21 cellular contexts compared by ENCODE assay signal in the genomic region with DNA sequence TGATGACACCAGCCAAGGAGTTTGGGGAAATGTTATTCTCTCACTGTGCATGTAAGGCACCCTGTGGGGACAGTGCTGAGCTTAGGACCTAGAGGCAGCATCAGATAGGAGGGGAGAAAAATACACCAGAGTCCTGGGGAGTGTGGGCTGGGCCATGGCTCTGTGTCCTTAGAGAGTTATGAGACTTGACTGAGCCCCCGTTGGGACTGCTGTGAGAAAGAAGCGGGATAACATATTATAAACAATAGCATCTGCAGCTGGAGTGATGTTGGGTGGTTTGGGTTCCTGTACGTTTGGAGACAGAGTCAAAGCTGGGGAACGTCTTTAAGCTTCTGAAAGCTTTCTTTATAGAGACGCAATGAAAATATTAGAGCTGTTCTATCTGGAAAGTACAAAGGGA.
DNase-seq lines count a peak whose midpoint lies in the region; ATAC-seq and TF ChIP-seq lines count a peak whose summit lies in the region.
"Had no signal": no experiment of that assay in that cellular context is flagged by ENCODE, and none has a peak within 500 bp of the region (broad histone marks: within the 10 kb centered on the region; RNA-seq: fewer than 3 reads in every experiment).

No MANE protein-coding gene starts in this region.

- no peak for TF ChIP-seq CTCF in right atrium auricular region (IDR thresholded peaks at IDR 0.05)
- TF ChIP-seq CTCF in hepatocyte (IDR thresholded peaks at IDR 0.05; ENCODE audit: poor library complexity) = no peak

- no peaks in the 10 kb centered on the region for H3K9me2 ChIP-seq in hepatocyte (replicated peaks; ENCODE audit: insufficient read depth)

- intact Hi-C loops in left ventricle myocardium superior (cut with micrococcal nuclease) = no loop called here

- H3K79me2 ChIP-seq in hepatocyte = no peaks in the 10 kb centered on the region

- H3K27me3 ChIP-seq in right atrium auricular region (no peaks in the 10 kb centered on the region), hepatocyte (no peaks in the 10 kb centered on the region)

- H4K20me1 ChIP-seq in hepatocyte (ENCODE audit: insufficient read depth, poor library complexity, severe bottlenecking) = no peaks in the 10 kb centered on the region

- H3K4me1 ChIP-seq in right atrium auricular region (peaks cover 0 to 10% of the 10 kb centered on the region in 2 donors), hepatocyte (ENCODE audit: insufficient read depth) (peaks cover 10% of the 10 kb centered on the region)

- H2AFZ ChIP-seq in hepatocyte = no peak overlapping the region

- 34% methylated on average over 5 of the region's 5 CpGs for WGBS in hepatocyte (ENCODE audit: low lambda C conversion rate, missing lambda C conversion rate)

- peak overlapping the region; percentile 17 for H3K4me2 ChIP-seq in hepatocyte

- no peak for DNase-seq in left ventricle myocardium superior
- DNase-seq in right atrium auricular region (ENCODE audit: low spot score) = no peak
- DNase-seq in hepatocyte (ENCODE audit: low spot score) = no peak
- no peak for DNase-seq in occipital lobe (lab: John Stamatoyannopoulos, UW)
- no peak for DNase-seq in stimulated activated CD4-positive, alpha-beta T cell treated with anti-CD3 and anti-CD28 coated beads, Interleukin-4, amount 100 ng/mL, for 24 hours
- no peak for DNase-seq in caudate nucleus (lab: John Stamatoyannopoulos, UW)
- DNase-seq in H4 (ENCODE audit: low spot score) = no peak
- DNase-seq: activated CD4-positive, alpha-beta T cell treated with anti-CD3 and anti-CD28 coated beads, Interleukin-2, amount 10 ng/mL, durations not matched to agents 24 days and 14 days; activated effector memory CD4-positive, alpha-beta T cell treated with anti-CD3 and anti-CD28 coated beads, Interleukin-2, amount 50 U/mL, for 16 hours; amygdala; DMS53; effector CD8-positive, alpha-beta T cell; left colon; midbrain; NCI-H1694; NCI-H69; Right ventricle myocardium superior had no signal

- no peak overlapping the region for H3K27ac ChIP-seq in right atrium auricular region
- no peak overlapping the region for H3K27ac ChIP-seq in hepatocyte
- no peak overlapping the region for H3K27ac ChIP-seq in caudate nucleus (ENCODE audit: low read depth, low read length)

- ATAC-seq in left ventricle myocardium superior = peak; percentile 43
- ATAC-seq: esophagus mucosa, GM12878, K562, left colon had no signal

- H3K4me3 ChIP-seq in right atrium auricular region (no peak overlapping the region), hepatocyte (no peak overlapping the region)
- H3K4me3 ChIP-seq: GM12878, K562 had no signal

- no peaks in the 10 kb centered on the region for H3K36me3 ChIP-seq in right atrium auricular region
- H3K36me3 ChIP-seq in hepatocyte (replicated peaks; ENCODE audit: insufficient read depth, low read depth) = no peaks in the 10 kb centered on the region

- H3K9me3 ChIP-seq in right atrium auricular region (no peaks in the 10 kb centered on the region), hepatocyte (ENCODE audit: low read depth) (no peaks in the 10 kb centered on the region)

TF ChIP-seq in PFSK-1, 5 proteins besides CTCF, POLR2A, EP300 and RAD21:
- TF ChIP-seq POLR2AphosphoS5 (IDR thresholded peaks at IDR 0.05; ENCODE audit: low read depth, low read length) (peak; percentile 13; the same call in 1 of the 2 replicates), TAF1 (IDR thresholded peaks at IDR 0.05; ENCODE audit: borderline replicate concordance, insufficient read depth, low read length) (no peak)
